In genomic region chr9:133372144-133372543, GRCh38 we compare ENCODE assay signal across 12 cellular contexts. TPM values are rescaled to one million over a fixed set of nuclear protein-coding genes. Genes with fewer than 3 reads are reported as not detected.
DNase-seq lines count a peak whose midpoint lies in the region; ATAC-seq and TF ChIP-seq lines count a peak whose summit lies in the region.
"Had no signal": no experiment of that assay in that cellular context is flagged by ENCODE, and none has a peak within 500 bp of the region (broad histone marks: within the 10 kb centered on the region; RNA-seq: fewer than 3 reads in every experiment).

No MANE protein-coding gene starts in this region.

- intact Hi-C loops in left ventricle myocardium inferior (cut with micrococcal nuclease), result no loop called here
- intact Hi-C loops in cardiac septum (cut with DNase I), result loop anchor here (5.0 kb wide), 1 partner anchor 45 kb away; the partner anchor contains the start of gene REXO4

- H3K27me3 ChIP-seq in left ventricle myocardium inferior (ENCODE audit: low read depth), result no peaks in the 10 kb centered on the region

- peak overlapping the region; percentile 27 for H3K27ac ChIP-seq in left ventricle myocardium inferior (replicated peaks)
- H3K27ac ChIP-seq: C4-2B had no signal

- no peaks in the 10 kb centered on the region for H3K9me3 Mint-ChIP-seq in activated naive CD8-positive, alpha-beta T cell treated with anti-CD3 and anti-CD28 coated beads for 36 hours
- H3K9me3 Mint-ChIP-seq in memory B cell (no peaks in the 10 kb centered on the region), type B pancreatic cell (no peaks in the 10 kb centered on the region)
- H3K9me3 Mint-ChIP-seq: stimulated activated naive B cell treated with anti-CD40 and anti-IgM and Interleukin-4, amounts not matched to agents 10 μg/mL and 1 μg/mL and 100 μg/mL, for 72 hours had no signal

- peak overlapping the region; percentile 77 for H3K4me3 Mint-ChIP-seq in activated naive CD8-positive, alpha-beta T cell treated with anti-CD3 and anti-CD28 coated beads for 36 hours
- H3K4me3 Mint-ChIP-seq in memory B cell (peak overlapping the region; percentile 17), type B pancreatic cell (peak overlapping the region; percentile 66)

- ATAC-seq in memory B cell (ENCODE audit: low read depth), result no peak
- ATAC-seq: stimulated activated naive B cell treated with anti-CD40 and anti-IgM and Interleukin-4, amounts not matched to agents 10 μg/mL and 1 μg/mL and 100 μg/mL, for 72 hours had no signal

- peaks cover 60% of the 10 kb centered on the region for H3K4me1 Mint-ChIP-seq in activated naive CD8-positive, alpha-beta T cell treated with anti-CD3 and anti-CD28 coated beads for 36 hours
- H3K4me1 Mint-ChIP-seq in memory B cell (peaks cover 46% of the 10 kb centered on the region), type B pancreatic cell (ENCODE audit: unreplicated experiment) (peaks cover 52% of the 10 kb centered on the region)

- DNase-seq in left ventricle myocardium inferior (no peak), cardiac septum (ENCODE audit: low spot score) (no peak), memory B cell (ENCODE audit: low spot score in 2 of 2) (no peak), type B pancreatic cell (ENCODE audit: extremely low spot score, unreplicated experiment) (no peak), epidermal melanocyte (ENCODE audit: insufficient read length, low spot score) (no peak), NCI-H526 (lab: John Stamatoyannopoulos, UW) (no peak), GM19240 (ENCODE audit: insufficient read length, low spot score) (no peak)
- DNase-seq in activated naive CD8-positive, alpha-beta T cell treated with anti-CD3 and anti-CD28 coated beads for 36 hours, result no peak
- DNase-seq: aorta; stimulated activated naive B cell treated with anti-CD40 and anti-IgM and Interleukin-4, amounts not matched to agents 10 μg/mL and 1 μg/mL and 100 μg/mL, for 72 hours had no signal

- no peaks in the 10 kb centered on the region for H3K9me3 ChIP-seq in left ventricle myocardium inferior (replicated peaks)
- H3K9me3 ChIP-seq: HAP-1 had no signal

- peaks cover under 1% of the 10 kb centered on the region for H3K27me3 Mint-ChIP-seq in activated naive CD8-positive, alpha-beta T cell treated with anti-CD3 and anti-CD28 coated beads for 36 hours
- no peaks in the 10 kb centered on the region for H3K27me3 Mint-ChIP-seq in memory B cell
- H3K27me3 Mint-ChIP-seq in type B pancreatic cell, result no peaks in the 10 kb centered on the region
- H3K27me3 Mint-ChIP-seq: stimulated activated naive B cell treated with anti-CD40 and anti-IgM and Interleukin-4, amounts not matched to agents 10 μg/mL and 1 μg/mL and 100 μg/mL, for 72 hours had no signal

- H3K27ac Mint-ChIP-seq in activated naive CD8-positive, alpha-beta T cell treated with anti-CD3 and anti-CD28 coated beads for 36 hours, result peak overlapping the region; percentile 95
- no peak overlapping the region for H3K27ac Mint-ChIP-seq in memory B cell
- H3K27ac Mint-ChIP-seq in type B pancreatic cell, result peak overlapping the region; percentile 33

- H3K36me3 ChIP-seq in left ventricle myocardium inferior, result peaks cover 21% of the 10 kb centered on the region

- H3K4me1 ChIP-seq in left ventricle myocardium inferior, result peaks cover 96% of the 10 kb centered on the region

- no peak overlapping the region for H3K4me3 ChIP-seq in left ventricle myocardium inferior
- H3K4me3 ChIP-seq: HAP-1 had no signal

- H3K36me3 Mint-ChIP-seq in activated naive CD8-positive, alpha-beta T cell treated with anti-CD3 and anti-CD28 coated beads for 36 hours, result peaks cover 56% of the 10 kb centered on the region
- H3K36me3 Mint-ChIP-seq in memory B cell (peaks cover 8% of the 10 kb centered on the region), type B pancreatic cell (peaks cover 15% of the 10 kb centered on the region)

- TF ChIP-seq CTCF in left ventricle myocardium inferior (IDR thresholded peaks at IDR 0.05; ENCODE audit: borderline replicate concordance) (no peak), type B pancreatic cell (conservative IDR thresholded peaks at IDR 0.05) (no peak)

RNA-seq across cellular contexts. Expression of gene SURF4, which starts 3.7 kb away (rescaled TPM):
- total RNA-seq in left ventricle myocardium inferior (61.9 TPM), cardiac septum (80.2 TPM), type B pancreatic cell (ENCODE audit: low replicate concordance) (173 and 224 TPM in 2 replicates)
- 100 to 1,000 TPM; 197 to 198 TPM for total RNA-seq in activated naive CD8-positive, alpha-beta T cell treated with anti-CD3 and anti-CD28 coated beads for 36 hours

RNA-seq across cellular contexts. Expression of gene STKLD1, which starts 4.0 kb away (rescaled TPM):
- total RNA-seq in left ventricle myocardium inferior (not detected), cardiac septum (0.62 TPM), type B pancreatic cell (ENCODE audit: low replicate concordance) (1.00 and 3.9 TPM in 2 replicates)
- under 1 TPM; 0.16 to 0.31 TPM for total RNA-seq in activated naive CD8-positive, alpha-beta T cell treated with anti-CD3 and anti-CD28 coated beads for 36 hours

RNA-seq across cellular contexts. Expression of gene SURF2, which starts 15.8 kb away (rescaled TPM):
- total RNA-seq in left ventricle myocardium inferior (17.4 TPM), cardiac septum (12.5 TPM), type B pancreatic cell (ENCODE audit: low replicate concordance) (21.3 and 23.5 TPM in 2 replicates)
- 10 to 100 TPM; 30.7 to 32.2 TPM for total RNA-seq in activated naive CD8-positive, alpha-beta T cell treated with anti-CD3 and anti-CD28 coated beads for 36 hours

RNA-seq across cellular contexts. Expression of gene SURF1, which starts 15.9 kb away (rescaled TPM):
- 60.7 TPM for total RNA-seq in left ventricle myocardium inferior
- 58.7 TPM for total RNA-seq in cardiac septum
- 10 to 100 TPM; 25.4 to 26.6 TPM for total RNA-seq in activated naive CD8-positive, alpha-beta T cell treated with anti-CD3 and anti-CD28 coated beads for 36 hours
- 40.8 and 46.9 TPM in 2 replicates for total RNA-seq in type B pancreatic cell (ENCODE audit: low replicate concordance)

RNA-seq across cellular contexts. Expression of gene RPL7A, which starts 24.1 kb away (rescaled TPM):
- total RNA-seq in left ventricle myocardium inferior (859 TPM), cardiac septum (761 TPM), type B pancreatic cell (ENCODE audit: low replicate concordance) (2,442 and 2,715 TPM in 2 replicates)
- total RNA-seq in activated naive CD8-positive, alpha-beta T cell treated with anti-CD3 and anti-CD28 coated beads for 36 hours, result 1,000 to 10,000 TPM; 3,142 to 3,195 TPM

Comparison
In these comparisons a context has a peak if more than half of its experiments do, and no peak if none do; other contexts are left out.
1. H3K4me3 Mint-ChIP-seq: peak in every context shown above with its lines; median percentile 77 in activated naive CD8-positive, alpha-beta T cell treated with anti-CD3 and anti-CD28 coated beads for 36 hours; 66 in type B pancreatic cell; 17 in memory B cell.